ENCODE assay signal across 24 cellular contexts in genomic region chr18:71707985-71708500, GRCh38.
DNase-seq lines count a peak whose midpoint lies in the region; ATAC-seq and TF ChIP-seq lines count a peak whose summit lies in the region.
"Had no signal": no experiment of that assay in that cellular context is flagged by ENCODE, and none has a peak within 500 bp of the region (broad histone marks: within the 10 kb centered on the region; RNA-seq: fewer than 3 reads in every experiment).

No MANE protein-coding gene starts in this region.

- POLR2A ChIA-PET in naive thymus-derived CD4-positive, alpha-beta T cell (lab: Charles Lee) = no interaction called here

- TF ChIP-seq CTCF in epithelial cell of esophagus (IDR thresholded peaks at IDR 0.05; ENCODE audit: insufficient read depth, low read depth, low read length, missing control alignments) = no peak

- no peak overlapping the region for H4K8ac ChIP-seq in mesendoderm (ENCODE audit: low read depth, low read length)

- WGBS in mesendoderm (ENCODE audit: extremely low coverage, insufficient coverage, low lambda C conversion rate) = no CpG with 5 or more reads among the region's 1 CpG

- no peaks in the 10 kb centered on the region for H3K27me3 ChIP-seq in mesendoderm (ENCODE audit: insufficient read depth, low read length, poor library complexity)
- H3K27me3 ChIP-seq in naive thymus-derived CD4-positive, alpha-beta T cell (ENCODE audit: control insufficient read depth in 2 of 2, insufficient read depth in 2 of 2, low read length in 2 of 2) = no peaks in the 10 kb centered on the region
- H3K27me3 ChIP-seq: Peyer's patch had no signal

- no peaks in the 10 kb centered on the region for H3K4me1 Mint-ChIP-seq in naive thymus-derived CD4-positive, alpha-beta T cell

- no peak overlapping the region for H3K23ac ChIP-seq in mesendoderm (ENCODE audit: low read length)

- H2BK5ac ChIP-seq in mesendoderm (ENCODE audit: low read length) = no peak overlapping the region

- CTCF ChIA-PET in naive thymus-derived CD4-positive, alpha-beta T cell (lab: Charles Lee) = no interaction called here

- no peak overlapping the region for H3K9ac ChIP-seq in mesendoderm (ENCODE audit: low read length)

- no peak overlapping the region for H3K4me3 Mint-ChIP-seq in naive thymus-derived CD4-positive, alpha-beta T cell
- H3K4me3 Mint-ChIP-seq: CD4-positive, alpha-beta T cell had no signal

- H3K9me3 ChIP-seq in naive thymus-derived CD4-positive, alpha-beta T cell (ENCODE audit: control insufficient read depth in 2 of 3, low read length in 3 of 3) = no peaks in the 10 kb centered on the region
- H3K9me3 ChIP-seq: A549, Peyer's patch had no signal

- intact Hi-C loops in left ventricle myocardium superior (cut with micrococcal nuclease) = no loop called here
- intact Hi-C loops in naive thymus-derived CD4-positive, alpha-beta T cell (cut with micrococcal nuclease) = loop anchor here in 1 of 2 donors (5.0 kb wide), 1 partner anchor 441 kb away; no protein-coding TSS in a partner anchor

- H3K9me3 Mint-ChIP-seq in naive thymus-derived CD4-positive, alpha-beta T cell = peaks cover 0 to 1% (median 0%) of the 10 kb centered on the region in 11 donors
- H3K9me3 Mint-ChIP-seq: CD4-positive, alpha-beta T cell had no signal

- no peak overlapping the region for H3K4me2 ChIP-seq in mesendoderm (ENCODE audit: low read length)
- H3K4me2 ChIP-seq: A549 had no signal

- no peak overlapping the region for H2BK15ac ChIP-seq in mesendoderm (replicated peaks; ENCODE audit: low read depth)

- no peak overlapping the region for H4K5ac ChIP-seq in mesendoderm (ENCODE audit: low read length)

- H3K79me1 ChIP-seq in mesendoderm (ENCODE audit: low read length) = no peaks in the 10 kb centered on the region

- no peak overlapping the region for H3K27ac ChIP-seq in mesendoderm (ENCODE audit: low read depth, low read length)
- H3K27ac ChIP-seq in naive thymus-derived CD4-positive, alpha-beta T cell (ENCODE audit: low read depth, low read length) = no peak overlapping the region
- H3K27ac ChIP-seq: A549, Peyer's patch had no signal

- no peaks in the 10 kb centered on the region for H3K79me2 ChIP-seq in mesendoderm (ENCODE audit: control insufficient read depth, insufficient read depth, low read length)

- no peak overlapping the region for H3K18ac ChIP-seq in mesendoderm (ENCODE audit: low read length)

- no peak overlapping the region for H3K4me3 ChIP-seq in epithelial cell of esophagus (ENCODE audit: low read length)
- no peak overlapping the region for H3K4me3 ChIP-seq in mesendoderm (ENCODE audit: low read length)
- H3K4me3 ChIP-seq in naive thymus-derived CD4-positive, alpha-beta T cell (ENCODE audit: low read length) = no peak overlapping the region
- H3K4me3 ChIP-seq: A549, GM12878, Peyer's patch had no signal

- no peak overlapping the region for H2BK120ac ChIP-seq in mesendoderm (ENCODE audit: low read depth, low read length)

- ATAC-seq in HG02610 (IDR thresholded peaks at IDR 0.05; ENCODE audit: unreplicated experiment) (peak; percentile 49), left ventricle myocardium superior (no peak)
- no peak for ATAC-seq in naive thymus-derived CD4-positive, alpha-beta T cell
- ATAC-seq: A549, GM12878, HCT116, Right ventricle myocardium inferior had no signal

- no peaks in the 10 kb centered on the region for H3K36me3 ChIP-seq in mesendoderm (ENCODE audit: control insufficient read depth, insufficient read depth, low read length)
- no peaks in the 10 kb centered on the region for H3K36me3 ChIP-seq in naive thymus-derived CD4-positive, alpha-beta T cell (ENCODE audit: control insufficient read depth in 2 of 3, insufficient read depth in 3 of 3, low read length in 3 of 3)
- H3K36me3 ChIP-seq: Peyer's patch had no signal

- no peak overlapping the region for H2AK5ac ChIP-seq in mesendoderm (ENCODE audit: low read length)

- no peak overlapping the region for H3K4ac ChIP-seq in mesendoderm (ENCODE audit: low read depth, low read length)

- H3K56ac ChIP-seq in mesendoderm (ENCODE audit: low read length) = no peak overlapping the region

- H3K36me3 Mint-ChIP-seq in naive thymus-derived CD4-positive, alpha-beta T cell = no peaks in the 10 kb centered on the region

- H3K27me3 Mint-ChIP-seq in naive thymus-derived CD4-positive, alpha-beta T cell = no peaks in the 10 kb centered on the region
- H3K27me3 Mint-ChIP-seq: CD4-positive, alpha-beta T cell had no signal

- H3K27ac Mint-ChIP-seq in naive thymus-derived CD4-positive, alpha-beta T cell = no peak overlapping the region
- H3K27ac Mint-ChIP-seq: CD4-positive, alpha-beta T cell had no signal

- DNase-seq in OCI-M1 (lab: John Stamatoyannopoulos, UW) = peak; percentile 34
- DNase-seq in epithelial cell of esophagus (ENCODE audit: low read depth) = peak; percentile 68
- DNase-seq in mesendoderm = peak; percentile 12
- DNase-seq in amniotic stem cell (lab: John Stamatoyannopoulos, UW) = no peak
- DNase-seq in left ventricle myocardium superior = no peak
- DNase-seq in naive thymus-derived CD4-positive, alpha-beta T cell = no peak
- DNase-seq: CD4-positive, alpha-beta T cell; DMS53; EL; GOT3; IMR-90; Karpas-422; MM.1S; NCI-H1092; NCI-H1436 treated with DMSO at 0.1 percent for 48 hours; NCI-H2029; NCI-H2171; NCI-H526; Peyer's patch had no signal

- no peaks in the 10 kb centered on the region for H3K4me1 ChIP-seq in mesendoderm (ENCODE audit: control insufficient read depth, low read depth, low read length)
- no peaks in the 10 kb centered on the region for H3K4me1 ChIP-seq in naive thymus-derived CD4-positive, alpha-beta T cell (ENCODE audit: control insufficient read depth in 2 of 2, insufficient read depth in 2 of 2, low read length in 2 of 2)
- H3K4me1 ChIP-seq: A549, Peyer's patch had no signal

Comparison
In these comparisons a context has a peak if more than half of its experiments do, and no peak if none do; other contexts are left out.
1. DNase-seq: peak in OCI-M1 (single experiment), epithelial cell of esophagus (single experiment) and mesendoderm (single experiment); none in amniotic stem cell (single experiment), left ventricle myocardium superior (single experiment) and naive thymus-derived CD4-positive, alpha-beta T cell (0 of 9).